3 cellular contexts compared by ENCODE assay signal in the genomic region with DNA sequence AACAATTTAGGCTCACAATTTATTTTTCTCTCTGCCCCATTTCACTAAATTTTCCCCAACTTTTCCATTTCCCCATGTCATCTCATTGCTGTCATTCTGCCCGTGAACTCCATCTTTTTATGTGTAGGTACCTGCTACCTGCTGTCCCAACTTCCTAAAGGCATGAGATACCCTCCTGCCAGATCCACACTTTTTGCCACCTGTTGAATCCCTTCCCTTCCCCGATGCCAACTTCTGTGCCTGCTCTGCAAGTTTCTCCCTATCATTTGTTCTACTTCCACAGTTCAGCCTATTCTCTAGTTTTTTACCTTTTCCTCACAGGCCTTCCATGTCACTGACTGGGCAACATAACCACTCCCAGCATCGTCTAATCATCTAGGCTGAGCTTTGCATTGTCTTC.
"Had no signal": no experiment of that assay in that cellular context is flagged by ENCODE, and none has a peak within 500 bp of the region (broad histone marks: within the 10 kb centered on the region; RNA-seq: fewer than 3 reads in every experiment).

No MANE protein-coding gene starts in this region.

- DNase-seq: GDM1, GF-D8 had no signal

- H3K4me3 ChIP-seq: GM12878 had no signal
